ENCODE assay signal across 18 cellular contexts in the genomic region with DNA sequence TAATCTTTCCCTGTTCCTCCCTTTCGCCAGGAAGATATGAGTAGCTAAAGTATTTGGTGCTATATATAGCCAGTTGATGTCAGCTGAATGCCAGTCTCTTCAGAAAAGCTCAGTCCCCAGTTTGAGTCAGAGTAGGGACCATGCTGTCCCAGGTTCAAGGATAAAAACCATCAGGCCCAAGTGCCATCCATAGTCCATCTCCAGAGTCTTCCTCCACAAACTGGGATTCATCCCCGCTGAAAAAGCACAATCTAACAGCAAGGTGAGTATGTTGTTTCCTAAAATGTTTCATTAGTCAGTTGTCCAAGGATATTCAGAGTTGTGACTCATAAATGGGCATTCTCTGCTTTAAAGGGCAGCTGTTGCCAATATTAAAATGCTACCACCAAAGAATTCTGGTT. TPM values are rescaled to one million over a fixed set of nuclear protein-coding genes. Genes with fewer than 3 reads are reported as not detected.
DNase-seq lines count a peak whose midpoint lies in the region; ATAC-seq, FAIRE-seq and TF ChIP-seq lines count a peak whose summit lies in the region.
"Had no signal": no experiment of that assay in that cellular context is flagged by ENCODE, and none has a peak within 500 bp of the region (broad histone marks: within the 10 kb centered on the region; RNA-seq: fewer than 3 reads in every experiment).

A gene (plus strand): TSS at position 112 of the 401 bp plus-strand sequence. CDS start 694 bp downstream, outside the sequence.

- no peaks in the 10 kb centered on the region for H3K27me3 ChIP-seq in endothelial cell of umbilical vein (ENCODE audit: control insufficient read depth in 2 of 2, insufficient read depth in 2 of 2, low read length in 2 of 2)
- no peaks in the 10 kb centered on the region for H3K27me3 ChIP-seq in right cardiac atrium (ENCODE audit: control insufficient read depth, insufficient read depth)
- H3K27me3 ChIP-seq in tibial artery = no peaks in the 10 kb centered on the region
- H3K27me3 ChIP-seq in transverse colon = no peaks in the 10 kb centered on the region
- H3K27me3 ChIP-seq in ovary = no peaks in the 10 kb centered on the region
- H3K27me3 ChIP-seq: colonic mucosa, sigmoid colon had no signal

- TF ChIP-seq EP300 in transverse colon (IDR thresholded peaks at IDR 0.05; ENCODE audit: low read depth) = no peak
- TF ChIP-seq EP300 in ovary (IDR thresholded peaks at IDR 0.05) = no peak

- H3K79me2 ChIP-seq in OCI-LY7 (ENCODE audit: insufficient read depth, low read depth, low read length) (no peaks in the 10 kb centered on the region), endothelial cell of umbilical vein (ENCODE audit: control insufficient read depth, insufficient read depth, low read length) (no peaks in the 10 kb centered on the region)

- no peaks in the 10 kb centered on the region for H3K9me3 ChIP-seq in OCI-LY7 (ENCODE audit: low read length)
- no peaks in the 10 kb centered on the region for H3K9me3 ChIP-seq in endothelial cell of umbilical vein (replicated peaks; ENCODE audit: control insufficient read depth, insufficient read depth, low read length)
- no peaks in the 10 kb centered on the region for H3K9me3 ChIP-seq in right cardiac atrium (ENCODE audit: control insufficient read depth, low read length)
- H3K9me3 ChIP-seq in tibial artery = no peaks in the 10 kb centered on the region
- no peaks in the 10 kb centered on the region for H3K9me3 ChIP-seq in transverse colon
- H3K9me3 ChIP-seq in ovary = no peaks in the 10 kb centered on the region
- H3K9me3 ChIP-seq: colonic mucosa, sigmoid colon had no signal

- POLR2A ChIA-PET in OCI-LY7 (lab: Charles Lee) (interaction anchor here (1.1 kb wide), 1 partner anchor 98 kb away, joined by 4 read pairs; no protein-coding TSS in a partner anchor), endothelial cell of umbilical vein (lab: Charles Lee) (interaction anchor here (1.2 kb wide), 1 partner anchor 32 kb away, joined by 3 read pairs; no protein-coding TSS in a partner anchor)

- no peaks in the 10 kb centered on the region for H3K9me1 ChIP-seq in endothelial cell of umbilical vein (replicated peaks; ENCODE audit: control insufficient read depth, extremely low read depth, insufficient read depth, low read length)

- H4K20me1 ChIP-seq in OCI-LY7 (ENCODE audit: insufficient read depth, low read length) (no peaks in the 10 kb centered on the region), endothelial cell of umbilical vein (replicated peaks; ENCODE audit: control insufficient read depth, extremely low read depth, insufficient read depth, low read length) (no peaks in the 10 kb centered on the region)

- no TSS peak for BruUV-seq in OCI-LY7 (replicated peaks; lab: Mats Ljungman, UMichigan)
- no TSS peak for BruUV-seq in endothelial cell of umbilical vein (replicated peaks; lab: Mats Ljungman, UMichigan)

- H2AFZ ChIP-seq in OCI-LY7 (ENCODE audit: low read length) (0 out of 2 replicates have a peak within 1 kb of the TSS, but pooled peaks have one; percentile 20), endothelial cell of umbilical vein (ENCODE audit: low read depth, low read length) (peak within 1 kb of the TSS; percentile 81)

- no peak within 1 kb of the TSS for H3K27ac ChIP-seq in OCI-LY7 (ENCODE audit: low read depth, low read length, poor library complexity, severe bottlenecking)
- H3K27ac ChIP-seq in endothelial cell of umbilical vein (ENCODE audit: insufficient read depth, low read depth, low read length) = peak within 1 kb of the TSS; percentile 26
- peak within 1 kb of the TSS; percentile 92 for H3K27ac ChIP-seq in right cardiac atrium (ENCODE audit: low read length)
- peak within 1 kb of the TSS; percentile 39 to 58 for H3K27ac ChIP-seq in tibial artery
- H3K27ac ChIP-seq in transverse colon = no peak within 1 kb of the TSS
- no peak within 1 kb of the TSS for H3K27ac ChIP-seq in ovary
- H3K27ac ChIP-seq: C4-2B, colonic mucosa had no signal

- H3K4me1 ChIP-seq in OCI-LY7 (ENCODE audit: insufficient read depth, low read length, poor library complexity, severe bottlenecking) (peaks cover 22% of the 10 kb centered on the region), endothelial cell of umbilical vein (ENCODE audit: control insufficient read depth, extremely low read depth, insufficient read depth, low read length) (peaks cover 27% of the 10 kb centered on the region), right cardiac atrium (ENCODE audit: control insufficient read depth, insufficient read depth, low read length) (peaks cover 7% of the 10 kb centered on the region), tibial artery (peaks cover 0 to 52% (median 2%) of the 10 kb centered on the region in 4 donors), transverse colon (peaks cover 0 to 14% (median 5%) of the 10 kb centered on the region in 4 donors), ovary (ENCODE audit: insufficient read depth) (no peaks in the 10 kb centered on the region)
- H3K4me1 ChIP-seq: colonic mucosa had no signal

- no peak within 1 kb of the TSS for H3K9ac ChIP-seq in endothelial cell of umbilical vein (replicated peaks; ENCODE audit: extremely low read depth, insufficient read depth, low read length)

- no peak for TF ChIP-seq CTCF in OCI-LY7 (conservative IDR thresholded peaks at IDR 0.05; ENCODE audit: low read length)
- TF ChIP-seq CTCF in endothelial cell of umbilical vein (IDR thresholded peaks at IDR 0.05; ENCODE audit: extremely low read depth in 1 of 2, insufficient read depth in 1 of 2, low read depth in 1 of 2, low read length in 2 of 2) = no peak
- no peak for TF ChIP-seq CTCF in tibial artery (IDR thresholded peaks at IDR 0.05)
- no peak for TF ChIP-seq CTCF in transverse colon (IDR thresholded peaks at IDR 0.05)
- no peak for TF ChIP-seq CTCF in ovary (IDR thresholded peaks at IDR 0.05)

- ATAC-seq in right cardiac atrium (peak; percentile 87), GM21390 (IDR thresholded peaks at IDR 0.05; ENCODE audit: unreplicated experiment) (no peak), GM18909 (IDR thresholded peaks at IDR 0.05; ENCODE audit: poor library complexity, unreplicated experiment) (no peak)
- ATAC-seq: activated naive CD4-positive, alpha-beta T cell treated with anti-CD3 and anti-CD28 coated beads, Interleukin-2, amount 50 U/mL, for 72 hours; esophagus mucosa; stimulated activated naive B cell treated with anti-CD40 and anti-IgM and Interleukin-4, amounts not matched to agents 10 μg/mL and 1 μg/mL and 100 μg/mL, for 72 hours had no signal

- intact Hi-C loops in OCI-LY7 (cut with micrococcal nuclease; ENCODE audit: unreplicated experiment) (no loop called here), endothelial cell of umbilical vein (cut with micrococcal nuclease) (no loop called here), right cardiac atrium (cut with DNase I) (loop anchor here in 1 of 4 donors (10.0 kb wide), 1 partner anchor 91 kb away; no protein-coding TSS in a partner anchor), tibial artery (cut with DNase I; ENCODE audit: low total_unique reads) (no loop called here), transverse colon (cut with DNase I; ENCODE audit: low total_unique reads) (no loop called here), ovary (cut with DNase I) (no loop called here)

- in situ Hi-C loops in transverse colon (cut with MboI; ENCODE audit: low pct_ligation_motif_present in 1 of 4, low pct_unique_long_range_greater_than_20kb in 1 of 4, low sequenced_read_pairs in 3 of 4) = no loop called here

- DNase-seq in OCI-LY7 (ENCODE audit: low spot score) (no peak), endothelial cell of umbilical vein (ENCODE audit: low read depth, low spot score) (peak; percentile 61), right cardiac atrium (no peak), tibial artery (no peak), transverse colon (no peak), ovary (no peak)
- DNase-seq: activated CD4-positive, alpha-beta T cell treated with anti-CD3 and anti-CD28 coated beads for 48 hours; colonic mucosa; DMS79; H7; sigmoid colon; stimulated activated naive B cell treated with anti-CD40 and anti-IgM and Interleukin-4, amounts not matched to agents 10 μg/mL and 1 μg/mL and 100 μg/mL, for 72 hours; T-helper 9 cell had no signal

- H3K36me3 ChIP-seq in OCI-LY7 (ENCODE audit: insufficient read depth, low read length) (no peaks in the 10 kb centered on the region), endothelial cell of umbilical vein (ENCODE audit: control insufficient read depth in 2 of 2, extremely low read depth in 1 of 2, insufficient read depth in 2 of 2, low read length in 2 of 2) (no peaks in the 10 kb centered on the region), tibial artery (no peaks in the 10 kb centered on the region), transverse colon (no peaks in the 10 kb centered on the region), ovary (no peaks in the 10 kb centered on the region)
- H3K36me3 ChIP-seq: colonic mucosa, sigmoid colon had no signal

- no peaks in the 10 kb centered on the region for H3K9me2 ChIP-seq in OCI-LY7 (ENCODE audit: insufficient read depth, low read length)

- 48% methylated on average over 2 of the region's 2 CpGs for WGBS in right cardiac atrium
- 89% methylated on average over 2 of the region's 2 CpGs; no CpG with 5 or more reads in 1 of the 2 donors for WGBS in transverse colon (ENCODE audit: low coverage in 1 of 2), 2 donors
- WGBS in ovary, 3 donors = 65 to 84% (median 70%) methylated on average over 2 of the region's 2 CpGs

- peak; percentile 67 for FAIRE-seq in endothelial cell of umbilical vein (lab: Jason Lieb, UNC)

- dilution Hi-C loops in endothelial cell of umbilical vein (cut with MboI; ENCODE audit: extremely low pct_ligation_motif_present, low sequenced_read_pairs) = no loop called here

- CTCF ChIA-PET in OCI-LY7 (lab: Charles Lee; ENCODE audit: unreplicated experiment) = no interaction called here
- CTCF ChIA-PET in endothelial cell of umbilical vein (lab: Charles Lee) = interaction anchor here (0.6 to 2.3 kb wide), 6 partner anchors 12 to 63 kb away, joined by 3 to 8 read pairs (median 3); no protein-coding TSS in a partner anchor

- TF ChIP-seq POLR2A in endothelial cell of umbilical vein (IDR thresholded peaks at IDR 0.05; ENCODE audit: low read depth, low read length) = no peak
- TF ChIP-seq POLR2A in transverse colon (IDR thresholded peaks at IDR 0.05) = no peak
- TF ChIP-seq POLR2A in ovary (IDR thresholded peaks at IDR 0.05) = no peak

- H3K4me3 ChIP-seq in OCI-LY7 (ENCODE audit: low read depth, low read length, poor library complexity, severe bottlenecking) = no peak within 1 kb of the TSS
- H3K4me3 ChIP-seq in endothelial cell of umbilical vein (replicated peaks in 1 of 3; ENCODE audit: insufficient read depth in 1 of 3, low read depth in 1 of 3, low read length in 3 of 3) = no peak within 1 kb of the TSS
- H3K4me3 ChIP-seq in right cardiac atrium (ENCODE audit: low read length) = peak within 1 kb of the TSS; percentile 70
- no peak within 1 kb of the TSS for H3K4me3 ChIP-seq in tibial artery
- no peak within 1 kb of the TSS for H3K4me3 ChIP-seq in transverse colon
- no peak within 1 kb of the TSS for H3K4me3 ChIP-seq in ovary
- H3K4me3 ChIP-seq: colonic mucosa, sigmoid colon had no signal

- H3K4me2 ChIP-seq in OCI-LY7 (ENCODE audit: low read length) (no peak within 1 kb of the TSS), endothelial cell of umbilical vein (ENCODE audit: insufficient read depth, low read length) (peak within 1 kb of the TSS; percentile 21)

RNA-seq across cellular contexts. Expression of the gene that starts here (rescaled TPM):
- not detected in 2 replicates for total RNA-seq in OCI-LY7 (2014; rRNA removed; shearing (Covaris generic))
- not detected in 2 replicates for total RNA-seq in OCI-LY7 (2022)
- 0.13 and 0.60 TPM in 2 replicates for total RNA-seq in endothelial cell of umbilical vein
- 0.11 and 0.22 TPM in 2 replicates for polyA plus RNA-seq in endothelial cell of umbilical vein
- polyA plus RNA-seq in endothelial cell of umbilical vein (2011; cell fraction: cytosol; rRNA removed) = 0.16 and 0.21 TPM in 2 replicates
- 0.14 TPM in 1 of 2 replicates, not detected in the other for polyA plus RNA-seq in endothelial cell of umbilical vein (2011; cell fraction: nucleus; rRNA removed)
- polyA plus RNA-seq in endothelial cell of umbilical vein (2012) = 0.29 and 0.52 TPM in 2 replicates
- polyA minus RNA-seq in endothelial cell of umbilical vein = not detected in 2 replicates
- polyA minus RNA-seq in endothelial cell of umbilical vein (2011; cell fraction: cytosol; rRNA and poly(A)+ RNA removed) = not detected
- polyA minus RNA-seq in endothelial cell of umbilical vein (2011; cell fraction: nucleus; rRNA and poly(A)+ RNA removed) = 0.19 TPM in 1 of 2 replicates, not detected in the other
- 100 to 1,000 TPM; 506 to 683 (median 614) TPM for total RNA-seq in right cardiac atrium
- 709 TPM for polyA plus RNA-seq in right cardiac atrium
- total RNA-seq in transverse colon = under 1 TPM in 2 of 4 donors, not detected in 2; 0.27 to 0.32 TPM
- 1 to 10 TPM in 1 of 7 donors, under 1 TPM in 6; 0.38 to 1.1 (median 0.55) TPM for total RNA-seq in ovary
- under 1 TPM; 0.34 to 0.60 TPM for polyA plus RNA-seq in ovary
- total RNA-seq: activated naive CD4-positive, alpha-beta T cell treated with anti-CD3 and anti-CD28 coated beads, Interleukin-2, amount 50 U/mL, for 72 hours; esophagus mucosa; H7 had no signal

Comparison
In these comparisons a context has a peak if more than half of its experiments do, and no peak if none do; other contexts are left out.
1. RNA of the gene that starts here (total RNA-seq): 506 to 683 TPM in right cardiac atrium; 0.38 to 1.1 TPM in ovary, 0.27 to 0.32 TPM in transverse colon, 0.13 to 0.60 TPM in endothelial cell of umbilical vein and not detected in OCI-LY7; every median in the first group is over 100 times any median in the second.
2. RNA of the gene that starts here (polyA plus RNA-seq): 709 TPM in right cardiac atrium (single experiment); 0.34 to 0.60 TPM in ovary and 0.11 to 0.52 TPM in endothelial cell of umbilical vein; every median in the first group is over 100 times any median in the second.
3. Peak in DNase-seq, H3K27ac ChIP-seq and H3K4me2 ChIP-seq in endothelial cell of umbilical vein; RNA of the gene not detected or under 1 TPM.
4. H3K27ac ChIP-seq: peak in right cardiac atrium (single experiment) and tibial artery (2 of 2); none in OCI-LY7 (single experiment), transverse colon (0 of 4) and ovary (0 of 2).
5. ATAC-seq: peak in right cardiac atrium (2 of 2); none in GM21390 (single experiment) and GM18909 (single experiment).